ENCODE assay signal across 10 cellular contexts in the genomic region with DNA sequence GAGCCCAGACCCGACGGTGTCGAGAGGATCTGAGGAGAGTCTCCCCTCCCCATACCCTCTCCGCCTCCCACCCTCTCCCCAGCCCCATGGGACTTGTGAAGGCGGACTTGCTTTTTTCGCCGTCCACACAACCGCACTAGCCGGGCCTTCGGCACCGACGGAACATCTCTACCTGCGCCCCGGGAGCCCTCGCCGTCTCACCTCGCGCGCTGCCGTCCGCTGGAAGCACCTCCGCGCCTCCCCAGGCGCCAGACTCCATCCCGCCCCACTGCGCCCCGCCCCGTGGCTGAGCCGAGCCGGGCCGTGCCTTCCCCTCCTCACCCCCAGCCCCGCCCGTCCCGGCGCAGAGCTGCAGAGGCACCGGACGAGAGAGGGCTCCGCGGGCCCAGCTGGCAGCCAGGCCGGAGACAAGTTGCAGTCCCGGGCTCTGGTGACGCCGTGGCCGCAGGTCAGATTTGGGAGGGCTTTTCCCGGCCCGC. TPM values are rescaled to one million over a fixed set of nuclear protein-coding genes. Genes with fewer than 3 reads are reported as not detected.
A peak's percentile ranks its signal among the peaks of the same experiment; 100 is the strongest.
DNase-seq lines count a peak whose midpoint lies in the region; ATAC-seq, FAIRE-seq and TF ChIP-seq lines count a peak whose summit lies in the region.
"Had no signal": no experiment of that assay in that cellular context is flagged by ENCODE, and none has a peak within 500 bp of the region (broad histone marks: within the 10 kb centered on the region; RNA-seq: fewer than 3 reads in every experiment).

A gene (plus strand): TSS at position 344 of the 479 bp plus-strand sequence. CDS start 1,973 bp downstream, outside the sequence.
A gene with protein sequence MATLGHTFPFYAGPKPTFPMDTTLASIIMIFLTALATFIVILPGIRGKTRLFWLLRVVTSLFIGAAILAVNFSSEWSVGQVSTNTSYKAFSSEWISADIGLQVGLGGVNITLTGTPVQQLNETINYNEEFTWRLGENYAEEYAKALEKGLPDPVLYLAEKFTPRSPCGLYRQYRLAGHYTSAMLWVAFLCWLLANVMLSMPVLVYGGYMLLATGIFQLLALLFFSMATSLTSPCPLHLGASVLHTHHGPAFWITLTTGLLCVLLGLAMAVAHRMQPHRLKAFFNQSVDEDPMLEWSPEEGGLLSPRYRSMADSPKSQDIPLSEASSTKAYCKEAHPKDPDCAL (minus strand): TSS at position 229 of the 479 bp plus-strand sequence. CDS start 6,865 bp downstream, outside the sequence.

- H3K27ac Mint-ChIP-seq in naive thymus-derived CD4-positive, alpha-beta T cell, result no peak within 1 kb of the TSS

- H3K27me3 ChIP-seq in endothelial cell of umbilical vein (ENCODE audit: control insufficient read depth in 2 of 2, insufficient read depth in 2 of 2, low read length in 2 of 2) (peaks cover 80 to 90% of the 10 kb centered on the region in 2 experiments), vagina (no peaks in the 10 kb centered on the region)
- peaks cover 3 to 11% of the 10 kb centered on the region in 2 donors for H3K27me3 ChIP-seq in naive thymus-derived CD4-positive, alpha-beta T cell (ENCODE audit: control insufficient read depth in 2 of 2, insufficient read depth in 2 of 2, low read length in 2 of 2)

- no peak for FAIRE-seq in endothelial cell of umbilical vein (lab: Jason Lieb, UNC)

- TF ChIP-seq CTCF in endothelial cell of umbilical vein (IDR thresholded peaks at IDR 0.05; ENCODE audit: extremely low read depth in 1 of 2, insufficient read depth in 1 of 2, low read depth in 1 of 2, low read length in 2 of 2) (no peak), vagina (IDR thresholded peaks at IDR 0.05) (no peak)

- dilution Hi-C loops in endothelial cell of umbilical vein (cut with MboI; ENCODE audit: extremely low pct_ligation_motif_present, low sequenced_read_pairs), result no loop called here

- H3K36me3 Mint-ChIP-seq in naive thymus-derived CD4-positive, alpha-beta T cell, result peaks cover 0 to 1% (median 0%) of the 10 kb centered on the region in 5 donors

- peaks cover 2 to 17% (median 9%) of the 10 kb centered on the region in 7 donors for H3K4me1 Mint-ChIP-seq in naive thymus-derived CD4-positive, alpha-beta T cell

- CTCF ChIA-PET in endothelial cell of umbilical vein (lab: Charles Lee), result interaction anchor here (1.1 to 2.7 kb wide), 2 partner anchors 11 to 76 kb away, joined by 3 to 17 read pairs; no protein-coding TSS in a partner anchor
- CTCF ChIA-PET in naive thymus-derived CD4-positive, alpha-beta T cell (lab: Charles Lee), result interaction anchor here (1.1 to 1.4 kb wide), 2 partner anchors 8 to 12 kb away, joined by 3 to 5 read pairs; no protein-coding TSS in a partner anchor

- H3K36me3 ChIP-seq in endothelial cell of umbilical vein (ENCODE audit: control insufficient read depth in 2 of 2, extremely low read depth in 1 of 2, insufficient read depth in 2 of 2, low read length in 2 of 2) (no peaks in the 10 kb centered on the region), vagina (no peaks in the 10 kb centered on the region)
- H3K36me3 ChIP-seq in naive thymus-derived CD4-positive, alpha-beta T cell (ENCODE audit: control insufficient read depth in 2 of 3, insufficient read depth in 3 of 3, low read length in 3 of 3), result no peaks in the 10 kb centered on the region
- H3K36me3 ChIP-seq: SJSA1 had no signal

- no peaks in the 10 kb centered on the region for H3K79me2 ChIP-seq in endothelial cell of umbilical vein (ENCODE audit: control insufficient read depth, insufficient read depth, low read length)

- intact Hi-C loops in endothelial cell of umbilical vein (cut with micrococcal nuclease), result no loop called here
- intact Hi-C loops in naive thymus-derived CD4-positive, alpha-beta T cell (cut with micrococcal nuclease), result loop anchor here (10.0 kb wide), 2 partner anchors 75 to 485 kb away; no protein-coding TSS in a partner anchor
- intact Hi-C loops in vagina (cut with DNase I), result no loop called here

- DNase-seq in stimulated activated CD4-positive, alpha-beta T cell treated with anti-CD3 and anti-CD28 coated beads, Interleukin-12 subunit alpha, Interleukin-12 subunit beta, amount 100 ng/mL, for 4 hours, result peak; percentile 32
- DNase-seq in stimulated activated CD4-positive, alpha-beta T cell treated with anti-CD3 and anti-CD28 coated beads, Interleukin-2, amount 100 ng/mL, for 48 hours, result no peak
- DNase-seq in endothelial cell of umbilical vein (ENCODE audit: low read depth, low spot score) (no peak), vagina (ENCODE audit: extremely low spot score in 2 of 2) (no peak), LoVo (ENCODE audit: low spot score) (no peak)
- peak in 1 of 9 donors; percentile 32 for DNase-seq in naive thymus-derived CD4-positive, alpha-beta T cell

- no peaks in the 10 kb centered on the region for H3K9me1 ChIP-seq in endothelial cell of umbilical vein (replicated peaks; ENCODE audit: control insufficient read depth, extremely low read depth, insufficient read depth, low read length)

- H2AFZ ChIP-seq in endothelial cell of umbilical vein (ENCODE audit: low read depth, low read length), result no peak within 1 kb of the TSS

- no peaks in the 10 kb centered on the region for H4K20me1 ChIP-seq in endothelial cell of umbilical vein (replicated peaks; ENCODE audit: control insufficient read depth, extremely low read depth, insufficient read depth, low read length)

- peak; percentile 46 for ATAC-seq in naive thymus-derived CD4-positive, alpha-beta T cell
- no peak for ATAC-seq in GM19035 (IDR thresholded peaks at IDR 0.05; ENCODE audit: unreplicated experiment)
- no peak for ATAC-seq in GM18909 (IDR thresholded peaks at IDR 0.05; ENCODE audit: poor library complexity, unreplicated experiment)

- H3K9me3 ChIP-seq in endothelial cell of umbilical vein (replicated peaks; ENCODE audit: control insufficient read depth, insufficient read depth, low read length) (no peaks in the 10 kb centered on the region), vagina (no peaks in the 10 kb centered on the region)
- no peaks in the 10 kb centered on the region for H3K9me3 ChIP-seq in naive thymus-derived CD4-positive, alpha-beta T cell (ENCODE audit: control insufficient read depth in 2 of 3, low read length in 3 of 3)
- H3K9me3 ChIP-seq: SJSA1 had no signal

- no peak within 1 kb of the TSS for H3K9ac ChIP-seq in endothelial cell of umbilical vein (replicated peaks; ENCODE audit: extremely low read depth, insufficient read depth, low read length)

- no TSS peak for BruUV-seq in endothelial cell of umbilical vein (replicated peaks; lab: Mats Ljungman, UMichigan)

- H3K4me3 Mint-ChIP-seq in naive thymus-derived CD4-positive, alpha-beta T cell, result peak within 1 kb of the TSS in 9 of 10 donors; percentile 8 to 73 (median 55)

- H3K4me3 ChIP-seq in endothelial cell of umbilical vein (replicated peaks in 1 of 3; ENCODE audit: insufficient read depth in 1 of 3, low read depth in 1 of 3, low read length in 3 of 3) (no peak within 1 kb of the TSS), vagina (peak within 1 kb of the TSS; percentile 34 to 47)
- H3K4me3 ChIP-seq in naive thymus-derived CD4-positive, alpha-beta T cell (ENCODE audit: low read length), result no peak within 1 kb of the TSS
- H3K4me3 ChIP-seq: SJSA1 had no signal

- H3K27ac ChIP-seq in endothelial cell of umbilical vein (ENCODE audit: insufficient read depth, low read depth, low read length) (no peak within 1 kb of the TSS), vagina (peak within 1 kb of the TSS; percentile 55)
- H3K27ac ChIP-seq in naive thymus-derived CD4-positive, alpha-beta T cell (ENCODE audit: low read depth, low read length), result no peak within 1 kb of the TSS
- H3K27ac ChIP-seq: SJSA1 had no signal

- peaks cover 63 to 84% (median 68%) of the 10 kb centered on the region in 5 donors for H3K27me3 Mint-ChIP-seq in naive thymus-derived CD4-positive, alpha-beta T cell

- TF ChIP-seq POLR2A in endothelial cell of umbilical vein (IDR thresholded peaks at IDR 0.05; ENCODE audit: low read depth, low read length), result no peak
- no peak for TF ChIP-seq POLR2A in vagina (IDR thresholded peaks at IDR 0.05)

- POLR2A ChIA-PET in endothelial cell of umbilical vein (lab: Charles Lee), result no interaction called here
- POLR2A ChIA-PET in naive thymus-derived CD4-positive, alpha-beta T cell (lab: Charles Lee), result no interaction called here

- no peak within 1 kb of the TSS for H3K4me2 ChIP-seq in endothelial cell of umbilical vein (ENCODE audit: insufficient read depth, low read length)

- H3K4me1 ChIP-seq in endothelial cell of umbilical vein (ENCODE audit: control insufficient read depth, extremely low read depth, insufficient read depth, low read length) (no peaks in the 10 kb centered on the region), vagina (peaks cover 10% of the 10 kb centered on the region)
- H3K4me1 ChIP-seq in naive thymus-derived CD4-positive, alpha-beta T cell (ENCODE audit: control insufficient read depth in 2 of 2, insufficient read depth in 2 of 2, low read length in 2 of 2), result no peaks in the 10 kb centered on the region
- H3K4me1 ChIP-seq: SJSA1 had no signal

- H3K9me3 Mint-ChIP-seq in naive thymus-derived CD4-positive, alpha-beta T cell, result peaks cover 0 to 2% (median 0%) of the 10 kb centered on the region in 11 donors

RNA-seq across cellular contexts. Expression of the first gene that starts in this region (rescaled TPM):
- not detected in 2 replicates for total RNA-seq in endothelial cell of umbilical vein
- polyA plus RNA-seq in endothelial cell of umbilical vein, result not detected in 2 replicates
- polyA plus RNA-seq in endothelial cell of umbilical vein (2011; cell fraction: cytosol; rRNA removed), result not detected in 2 replicates
- not detected in 2 replicates for polyA plus RNA-seq in endothelial cell of umbilical vein (2011; cell fraction: nucleus; rRNA removed)
- polyA plus RNA-seq in endothelial cell of umbilical vein (2012), result 0.38 and 0.62 TPM in 2 replicates
- not detected in 2 replicates for polyA minus RNA-seq in endothelial cell of umbilical vein
- not detected for polyA minus RNA-seq in endothelial cell of umbilical vein (2011; cell fraction: cytosol; rRNA and poly(A)+ RNA removed)
- polyA minus RNA-seq in endothelial cell of umbilical vein (2011; cell fraction: nucleus; rRNA and poly(A)+ RNA removed), result not detected in 2 replicates
- under 1 TPM in 2 of 5 experiments, not detected in 3; 0.05 to 0.34 TPM for total RNA-seq in naive thymus-derived CD4-positive, alpha-beta T cell
- polyA plus RNA-seq in naive thymus-derived CD4-positive, alpha-beta T cell, result 1 to 10 TPM; 1.2 to 2.0 TPM
- total RNA-seq in vagina, result 98.7 TPM
- total RNA-seq: dermis microvascular lymphatic vessel endothelial cell, SJSA1 had no signal

RNA-seq across cellular contexts. Expression of the second gene that starts in this region (rescaled TPM):
- total RNA-seq in endothelial cell of umbilical vein, result not detected in 2 replicates
- polyA plus RNA-seq in endothelial cell of umbilical vein, result 0.07 TPM in 1 of 2 replicates, not detected in the other
- not detected in 2 replicates for polyA plus RNA-seq in endothelial cell of umbilical vein (2011; cell fraction: cytosol; rRNA removed)
- 0.05 and 0.13 TPM in 2 replicates for polyA plus RNA-seq in endothelial cell of umbilical vein (2011; cell fraction: nucleus; rRNA removed)
- 0.05 and 0.15 TPM in 2 replicates for polyA plus RNA-seq in endothelial cell of umbilical vein (2012)
- not detected in 2 replicates for polyA minus RNA-seq in endothelial cell of umbilical vein
- polyA minus RNA-seq in endothelial cell of umbilical vein (2011; cell fraction: cytosol; rRNA and poly(A)+ RNA removed), result not detected
- not detected in 2 replicates for polyA minus RNA-seq in endothelial cell of umbilical vein (2011; cell fraction: nucleus; rRNA and poly(A)+ RNA removed)
- total RNA-seq in naive thymus-derived CD4-positive, alpha-beta T cell, result under 1 TPM in 2 of 5 experiments, not detected in 3; 0.49 to 0.51 TPM
- under 1 TPM in 1 of 2 donors, not detected in 1; 0.22 TPM for polyA plus RNA-seq in naive thymus-derived CD4-positive, alpha-beta T cell
- total RNA-seq in vagina, result 66.5 TPM
- total RNA-seq: dermis microvascular lymphatic vessel endothelial cell, SJSA1 had no signal

Comparison
In these comparisons a context has a peak if more than half of its experiments do, and no peak if none do; other contexts are left out.
1. RNA of the first gene that starts in this region (total RNA-seq): 98.7 TPM in vagina (single experiment); not detected in endothelial cell of umbilical vein and 0.05 to 0.34 TPM in naive thymus-derived CD4-positive, alpha-beta T cell; every median in the first group is over 10 times any median in the second.
2. RNA of the second gene that starts in this region (total RNA-seq): 66.5 TPM in vagina (single experiment); 0.49 to 0.51 TPM in naive thymus-derived CD4-positive, alpha-beta T cell and not detected in endothelial cell of umbilical vein; every median in the first group is over 10 times any median in the second.
3. H3K4me3 ChIP-seq: peak in vagina (2 of 2); none in endothelial cell of umbilical vein (0 of 3) and naive thymus-derived CD4-positive, alpha-beta T cell (single experiment).
4. intact Hi-C loops: an anchor here in naive thymus-derived CD4-positive, alpha-beta T cell (10.0 kb wide); none called in endothelial cell of umbilical vein and vagina.